In the genomic region with DNA sequence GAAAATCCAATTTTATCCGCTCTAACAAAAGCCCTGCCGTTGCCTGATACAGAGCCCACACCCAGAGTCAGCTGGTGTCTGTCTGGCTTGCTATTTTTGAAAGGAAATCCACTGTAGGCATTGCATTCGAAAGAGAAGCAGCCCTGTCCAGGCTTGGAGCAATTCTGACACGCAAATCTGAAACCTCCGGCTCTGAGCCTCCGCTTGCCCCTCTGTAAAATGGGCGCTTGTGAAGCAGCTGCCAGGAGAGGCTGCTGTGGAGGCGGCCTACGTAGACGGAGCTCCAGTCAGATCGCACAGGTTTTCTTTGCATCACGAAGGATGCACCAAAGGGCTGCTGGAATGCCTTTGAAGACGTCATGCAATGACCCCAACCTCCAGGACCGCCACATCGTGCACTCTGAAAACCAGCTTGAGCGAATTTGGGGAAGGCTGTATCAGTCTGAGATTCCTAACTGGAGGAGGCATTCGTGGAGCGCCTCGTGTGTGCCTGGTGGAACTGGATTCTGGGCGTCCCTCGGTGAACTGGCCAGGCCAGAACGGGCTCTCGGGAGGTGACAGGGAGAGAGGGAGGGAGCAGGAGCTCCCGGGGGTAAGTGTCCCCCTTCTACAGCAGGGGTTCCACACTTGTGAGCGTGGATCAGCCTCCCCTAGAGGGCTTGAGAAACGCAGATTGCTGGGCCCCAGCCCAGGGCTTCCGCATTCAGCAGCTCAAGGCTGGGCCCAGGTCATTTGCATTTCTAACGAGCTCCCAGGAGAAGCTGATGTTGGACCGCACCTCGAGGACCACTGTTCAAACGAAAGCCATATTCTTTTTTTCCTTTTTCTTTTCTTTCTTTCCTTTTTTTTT, we compare ENCODE assay signal across 8 cellular contexts.
DNase-seq lines count a peak whose midpoint lies in the region; ATAC-seq and TF ChIP-seq lines count a peak whose summit lies in the region.

No MANE protein-coding gene starts in this region.

- dilution Hi-C loops in IMR-90 (cut with HindIII; ENCODE audit: low sequenced_read_pairs, unreplicated experiment) = no loop called here

- 28% methylated on average over 10 of the region's 31 CpGs; no CpG with 5 or more reads in 1 of the 2 experiments for WGBS in IMR-90 (ENCODE audit: extremely low coverage in 2 of 2, insufficient read length in 1 of 2), 2 experiments

- H3K9me3 ChIP-seq in IMR-90 (ENCODE audit: control insufficient read depth, insufficient read depth, low read length) = peaks cover 5% of the 10 kb centered on the region

- H4K5ac ChIP-seq in IMR-90 (ENCODE audit: low read depth, low read length) = no peak overlapping the region

- no peak overlapping the region for H3K9ac ChIP-seq in IMR-90 (ENCODE audit: low read depth, low read length)

- no peak overlapping the region for H2BK20ac ChIP-seq in IMR-90 (ENCODE audit: low read depth, low read length)

- H4K91ac ChIP-seq in IMR-90 (ENCODE audit: insufficient read depth, low read depth, low read length) = no peak overlapping the region

- TF ChIP-seq RAD21 in IMR-90 (IDR thresholded peaks at IDR 0.05; ENCODE audit: low read length) = no peak

- DNase-seq in stimulated activated CD4-positive, alpha-beta T cell treated with anti-CD3 and anti-CD28 coated beads, Interleukin-4, amount 100 ng/mL, for 1 hour = peak; percentile 25
- no peak for DNase-seq in stimulated activated CD4-positive, alpha-beta T cell treated with anti-CD3 and anti-CD28 coated beads, Interleukin-2, amount 100 ng/mL, for 48 hours
- DNase-seq in IMR-90 (no peak), astrocyte of the cerebellum (ENCODE audit: low read depth) (no peak), immature natural killer cell (peak; percentile 30 to 52 (median 40)), D341Med (ENCODE audit: low spot score) (no peak)
- peak; percentile 29 for DNase-seq in stimulated activated naive CD4-positive, alpha-beta T cell treated with Interleukin-2 at 50 U/mL for 16 hours (lab: John Stamatoyannopoulos, UW)

- H2AK9ac ChIP-seq in IMR-90 (replicated peaks; ENCODE audit: low read depth, low read length, poor library complexity) = peak overlapping the region; percentile 71

- H3K4me1 Mint-ChIP-seq in immature natural killer cell = peaks cover 21 to 29% of the 10 kb centered on the region in 2 donors

- H3K4ac ChIP-seq in IMR-90 (ENCODE audit: low read depth, low read length) = no peak overlapping the region

- no peaks in the 10 kb centered on the region for H3K4me1 ChIP-seq in IMR-90 (ENCODE audit: control insufficient read depth, insufficient read depth, low read length)

- H3K27me3 Mint-ChIP-seq in immature natural killer cell (ENCODE audit: low read depth in 3 of 3) = peaks cover 22 to 34% (median 30%) of the 10 kb centered on the region in 3 donors

- H3K23ac ChIP-seq in IMR-90 (ENCODE audit: low read depth, low read length) = no peak overlapping the region; the same call in 1 of the 2 replicates

- H3K18ac ChIP-seq in IMR-90 (ENCODE audit: low read depth, low read length) = no peak overlapping the region

- no peak overlapping the region for H2AK5ac ChIP-seq in IMR-90 (ENCODE audit: low read depth, low read length)

- H4K20me1 ChIP-seq in IMR-90 (ENCODE audit: insufficient read depth, low read length) = peaks cover 6% of the 10 kb centered on the region

- no peaks in the 10 kb centered on the region for H3K79me1 ChIP-seq in IMR-90 (ENCODE audit: low read depth in 1 of 2, low read length in 2 of 2)

- H2BK15ac ChIP-seq in IMR-90 (ENCODE audit: low read depth, low read length) = no peak overlapping the region

- POLR2A ChIA-PET in IMR-90 (lab: Charles Lee; ENCODE audit: unreplicated experiment) = interaction anchor here (0.6 kb wide), 1 partner anchor 16 kb away, joined by 3 read pairs; no protein-coding TSS in a partner anchor

- no peak overlapping the region for H3K56ac ChIP-seq in IMR-90 (ENCODE audit: extremely low read depth, insufficient read depth, low read length)

- no peak for ATAC-seq in IMR-90 (ENCODE audit: low read depth)
- no peak for ATAC-seq in HG03457 (IDR thresholded peaks at IDR 0.05; ENCODE audit: unreplicated experiment)

- TF ChIP-seq POLR2A in IMR-90 (IDR thresholded peaks at IDR 0.05; ENCODE audit: low read depth, low read length) = no peak

- CTCF ChIA-PET in IMR-90 (lab: Yijun Ruan, JAX) = interaction anchor here (1.1 to 1.2 kb wide), 4 partner anchors 37 to 367 kb away, joined by 3 to 5 read pairs (median 4); a partner anchor contains a TSS

- H3K36me3 Mint-ChIP-seq in immature natural killer cell = peaks cover 4 to 5% (median 4%) of the 10 kb centered on the region in 3 donors

- no peak overlapping the region for H4K8ac ChIP-seq in IMR-90 (ENCODE audit: low read depth in 2 of 2, low read length in 2 of 2)

- BruUV-seq in IMR-90 (replicated peaks; lab: Mats Ljungman, UMichigan) = no TSS peak

- H3K4me3 ChIP-seq in IMR-90 (ENCODE audit: insufficient read depth, low read depth, low read length) (peak overlapping the region; percentile 1; the same call in 1 of the 2 replicates), astrocyte of the cerebellum (ENCODE audit: low read depth, low read length) (peak overlapping the region; percentile 71)

- no peak for TF ChIP-seq CTCF in IMR-90 (conservative IDR thresholded peaks at IDR 0.05; ENCODE audit: low read depth, low read length)
- no peak for TF ChIP-seq CTCF in astrocyte of the cerebellum (IDR thresholded peaks at IDR 0.05; ENCODE audit: low read depth, low read length, missing control alignments)

- no peaks in the 10 kb centered on the region for H3K36me3 ChIP-seq in IMR-90 (ENCODE audit: control insufficient read depth, insufficient read depth, low read length)

- H3K9me1 ChIP-seq in IMR-90 (ENCODE audit: insufficient read depth, low read length) = no peaks in the 10 kb centered on the region

- peaks cover 7 to 18% (median 15%) of the 10 kb centered on the region in 6 donors for H3K9me3 Mint-ChIP-seq in immature natural killer cell

- no peak overlapping the region for H3K14ac ChIP-seq in IMR-90 (replicated peaks; ENCODE audit: low read depth, low read length)

- H2BK5ac ChIP-seq in IMR-90 (ENCODE audit: low read depth, low read length, poor library complexity, severe bottlenecking) = no peak overlapping the region

- peak overlapping the region; percentile 75 to 93 (median 78) for H3K27ac Mint-ChIP-seq in immature natural killer cell

- peaks cover 3% of the 10 kb centered on the region; the same call in 1 of the 2 replicates for H3K27me3 ChIP-seq in IMR-90 (ENCODE audit: control insufficient read depth, insufficient read depth, low read length)

- peak overlapping the region; percentile 87 to 94 (median 92) for H3K4me3 Mint-ChIP-seq in immature natural killer cell

- in situ Hi-C loops in IMR-90 (cut with MboI; ENCODE audit: low sequenced_read_pairs) = loop anchor here (10.0 kb wide), 1 partner anchor 362 kb away; a partner anchor contains a TSS
- in situ Hi-C loops in astrocyte of the cerebellum (cut with HindIII; ENCODE audit: low sequenced_read_pairs) = no loop called here

- no peak overlapping the region for H2BK120ac ChIP-seq in IMR-90 (ENCODE audit: low read depth, low read length)

- peak overlapping the region; percentile 73 for H2AFZ ChIP-seq in IMR-90 (replicated peaks; ENCODE audit: low read length, poor library complexity)

- intact Hi-C loops in IMR-90 (cut with micrococcal nuclease) = loop anchor here (1.0 to 5.0 kb wide), 2 partner anchors 214 to 243 kb away; a partner anchor contains a TSS

- H3K4me2 ChIP-seq in IMR-90 (ENCODE audit: low read depth, low read length) = peak overlapping the region; percentile 1

- no peak overlapping the region for H3K27ac ChIP-seq in IMR-90 (ENCODE audit: insufficient read depth, low read length)

TF ChIP-seq in IMR-90, 13 proteins besides CTCF, POLR2A, EP300 and RAD21:
- no peak for TF ChIP-seq MAFK (IDR thresholded peaks at IDR 0.05; ENCODE audit: low read depth, low read length)
- TF ChIP-seq SMC3 (IDR thresholded peaks at IDR 0.05; ENCODE audit: low read depth, low read length) = no peak
- no peak for TF ChIP-seq RFX5 (IDR thresholded peaks at IDR 0.05; ENCODE audit: low read depth, low read length)
- peak; percentile 54 for TF ChIP-seq RCOR1 (IDR thresholded peaks at IDR 0.05; ENCODE audit: insufficient replicate concordance, low read length)
- TF ChIP-seq, protein P1, sequence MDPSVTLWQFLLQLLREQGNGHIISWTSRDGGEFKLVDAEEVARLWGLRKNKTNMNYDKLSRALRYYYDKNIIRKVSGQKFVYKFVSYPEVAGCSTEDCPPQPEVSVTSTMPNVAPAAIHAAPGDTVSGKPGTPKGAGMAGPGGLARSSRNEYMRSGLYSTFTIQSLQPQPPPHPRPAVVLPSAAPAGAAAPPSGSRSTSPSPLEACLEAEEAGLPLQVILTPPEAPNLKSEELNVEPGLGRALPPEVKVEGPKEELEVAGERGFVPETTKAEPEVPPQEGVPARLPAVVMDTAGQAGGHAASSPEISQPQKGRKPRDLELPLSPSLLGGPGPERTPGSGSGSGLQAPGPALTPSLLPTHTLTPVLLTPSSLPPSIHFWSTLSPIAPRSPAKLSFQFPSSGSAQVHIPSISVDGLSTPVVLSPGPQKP (IDR thresholded peaks at IDR 0.05; ENCODE audit: borderline replicate concordance, low read depth, low read length) = no peak
TF ChIP-seq in IMR-90: peak in this region for 1.

Comparison
In these comparisons a context has a peak if more than half of its experiments do, and no peak if none do; other contexts are left out.
1. DNase-seq: peak in stimulated activated CD4-positive, alpha-beta T cell treated with anti-CD3 and anti-CD28 coated beads, Interleukin-4, amount 100 ng/mL, for 1 hour (single experiment), immature natural killer cell (3 of 3) and stimulated activated naive CD4-positive, alpha-beta T cell treated with Interleukin-2 at 50 U/mL for 16 hours (single experiment); none in stimulated activated CD4-positive, alpha-beta T cell treated with anti-CD3 and anti-CD28 coated beads, Interleukin-2, amount 100 ng/mL, for 48 hours (0 of 2), IMR-90 (single experiment), astrocyte of the cerebellum (single experiment) and D341Med (single experiment).